ENCODE assay signal across 13 cellular contexts in genomic region chr5:39648539-39649200, GRCh38.
A peak's percentile ranks its signal among the peaks of the same experiment; 100 is the strongest.
DNase-seq lines count a peak whose midpoint lies in the region; ATAC-seq and TF ChIP-seq lines count a peak whose summit lies in the region.
"Had no signal": no experiment of that assay in that cellular context is flagged by ENCODE, and none has a peak within 500 bp of the region (broad histone marks: within the 10 kb centered on the region; RNA-seq: fewer than 3 reads in every experiment).

No MANE protein-coding gene starts in this region.

- H2AFZ ChIP-seq in neuronal stem cell (ENCODE audit: low read length): no peak overlapping the region

- H3K9me3 ChIP-seq in body of pancreas (no peaks in the 10 kb centered on the region), neuronal stem cell (replicated peaks in 1 of 2; ENCODE audit: control insufficient read depth in 2 of 2, insufficient read depth in 1 of 2, low read depth in 1 of 2, low read length in 2 of 2) (no peaks in the 10 kb centered on the region)

- H3K4me1 ChIP-seq in body of pancreas (no peaks in the 10 kb centered on the region), neuronal stem cell (ENCODE audit: control insufficient read depth in 2 of 2, insufficient read depth in 1 of 2, low read depth in 1 of 2, low read length in 2 of 2) (no peaks in the 10 kb centered on the region)
- H3K4me1 ChIP-seq: spleen had no signal

- no peak overlapping the region for H3K18ac ChIP-seq in neuronal stem cell (ENCODE audit: low read length)

- no peak overlapping the region for H2AK5ac ChIP-seq in neuronal stem cell (ENCODE audit: low read depth, low read length)

- H3K9ac ChIP-seq in neuronal stem cell (ENCODE audit: low read depth, low read length, poor library complexity): no peak overlapping the region

- no peak overlapping the region for H2BK120ac ChIP-seq in neuronal stem cell (ENCODE audit: low read depth, low read length)

- TF ChIP-seq POLR2A in body of pancreas (IDR thresholded peaks at IDR 0.05): no peak
- TF ChIP-seq POLR2A in lower leg skin (IDR thresholded peaks at IDR 0.05): no peak

- H2BK5ac ChIP-seq in neuronal stem cell (ENCODE audit: low read length): no peak overlapping the region

- H2BK15ac ChIP-seq in neuronal stem cell (ENCODE audit: low read length): no peak overlapping the region

- ATAC-seq in GM19463 (IDR thresholded peaks at IDR 0.05; ENCODE audit: unreplicated experiment) (peak; percentile 83), body of pancreas (peak; percentile 96), HG03159 (IDR thresholded peaks at IDR 0.05; ENCODE audit: unreplicated experiment) (no peak), sciatic nerve (no peak)

- WGBS in body of pancreas, 2 donors: 49 to 59% methylated on average over 7 of the region's 7 CpGs
- WGBS in neuronal stem cell (ENCODE audit: extremely low coverage in 2 of 2, insufficient read length in 2 of 2, insufficient replicate concordance in 1 of 2), 2 donors: no CpG with 5 or more reads among the region's 7 CpGs
- 75 to 78% methylated on average over 7 of the region's 7 CpGs for WGBS in lower leg skin, 2 donors

- H3K23ac ChIP-seq in neuronal stem cell (ENCODE audit: low read depth, low read length, poor library complexity): no peak overlapping the region

- H3K27ac ChIP-seq in body of pancreas (no peak overlapping the region), neuronal stem cell (replicated peaks; ENCODE audit: low read length) (no peak overlapping the region)
- H3K27ac ChIP-seq: spleen had no signal

- TF ChIP-seq CTCF in body of pancreas (IDR thresholded peaks at IDR 0.05) (peak in 5 of 7 experiments; percentile 9 to 46 (median 33)), lower leg skin (IDR thresholded peaks at IDR 0.05) (no peak)

- no peak overlapping the region for H4K8ac ChIP-seq in neuronal stem cell (ENCODE audit: low read depth, low read length)

- no peaks in the 10 kb centered on the region for H3K27me3 ChIP-seq in body of pancreas
- H3K27me3 ChIP-seq in neuronal stem cell (ENCODE audit: control insufficient read depth in 3 of 3, insufficient read depth in 3 of 3, low read depth in 1 of 3, low read length in 3 of 3): no peaks in the 10 kb centered on the region
- H3K27me3 ChIP-seq: spleen had no signal

- intact Hi-C loops in body of pancreas (cut with DNase I): no loop called here
- intact Hi-C loops in sciatic nerve (cut with DNase I): no loop called here
- intact Hi-C loops in lower leg skin (cut with DNase I; ENCODE audit: low total_unique reads): no loop called here

- no peaks in the 10 kb centered on the region for H3K79me1 ChIP-seq in neuronal stem cell (ENCODE audit: low read depth, low read length)

- no peak overlapping the region for H3K4me2 ChIP-seq in neuronal stem cell (ENCODE audit: insufficient read depth, low read length, poor library complexity, severe bottlenecking)

- H4K91ac ChIP-seq in neuronal stem cell (ENCODE audit: low read depth, low read length, poor library complexity): no peak overlapping the region

- DNase-seq in HT-29 (ENCODE audit: low spot score): peak; percentile 72
- peak; percentile 32 to 76 (median 57) for DNase-seq in body of pancreas
- peak; percentile 26 for DNase-seq in myocyte (ENCODE audit: low read depth)
- DNase-seq in neuronal stem cell (ENCODE audit: low spot score): no peak
- no peak for DNase-seq in sciatic nerve (ENCODE audit: low spot score)
- no peak for DNase-seq in lower leg skin (ENCODE audit: low spot score in 2 of 2)
- DNase-seq: activated T-cell treated with anti-CD3 and anti-CD28 coated beads, Interleukin-2, amount 50 U/mL, for 72 hours; effector memory CD4-positive, alpha-beta T cell; GF-D8; NCI-H1092 treated with DMSO at 0.1 percent for 48 hours; spleen had no signal

- no peak overlapping the region for H3K4ac ChIP-seq in neuronal stem cell (ENCODE audit: low read length)

- no peak overlapping the region for H2BK12ac ChIP-seq in neuronal stem cell (ENCODE audit: low read length)

- H3K14ac ChIP-seq in neuronal stem cell (ENCODE audit: low read length): no peak overlapping the region

- H3K36me3 ChIP-seq in body of pancreas (replicated peaks in 1 of 2; ENCODE audit: insufficient read depth in 1 of 2, low read depth in 2 of 2) (no peaks in the 10 kb centered on the region), neuronal stem cell (replicated peaks in 1 of 2; ENCODE audit: control insufficient read depth in 2 of 2, insufficient read depth in 2 of 2, low read length in 2 of 2) (no peaks in the 10 kb centered on the region)
- H3K36me3 ChIP-seq: spleen had no signal

- H3K4me3 ChIP-seq in body of pancreas (no peak overlapping the region), neuronal stem cell (ENCODE audit: low read length in 2 of 2) (no peak overlapping the region), lower leg skin (ENCODE audit: low read depth, poor library complexity, severe bottlenecking) (no peak overlapping the region)
- H3K4me3 ChIP-seq: spleen had no signal

Comparison
In these comparisons a context has a peak if more than half of its experiments do, and no peak if none do; other contexts are left out.
1. ATAC-seq: peak in GM19463 (single experiment) and body of pancreas (single experiment); none in HG03159 (single experiment) and sciatic nerve (single experiment).
2. DNase-seq: peak in HT-29 (single experiment), body of pancreas (4 of 4) and myocyte (single experiment); none in neuronal stem cell (single experiment), sciatic nerve (single experiment) and lower leg skin (0 of 2).
3. CTCF ChIP-seq: peak in body of pancreas (5 of 7); none in lower leg skin (0 of 3).